In the genomic region with DNA sequence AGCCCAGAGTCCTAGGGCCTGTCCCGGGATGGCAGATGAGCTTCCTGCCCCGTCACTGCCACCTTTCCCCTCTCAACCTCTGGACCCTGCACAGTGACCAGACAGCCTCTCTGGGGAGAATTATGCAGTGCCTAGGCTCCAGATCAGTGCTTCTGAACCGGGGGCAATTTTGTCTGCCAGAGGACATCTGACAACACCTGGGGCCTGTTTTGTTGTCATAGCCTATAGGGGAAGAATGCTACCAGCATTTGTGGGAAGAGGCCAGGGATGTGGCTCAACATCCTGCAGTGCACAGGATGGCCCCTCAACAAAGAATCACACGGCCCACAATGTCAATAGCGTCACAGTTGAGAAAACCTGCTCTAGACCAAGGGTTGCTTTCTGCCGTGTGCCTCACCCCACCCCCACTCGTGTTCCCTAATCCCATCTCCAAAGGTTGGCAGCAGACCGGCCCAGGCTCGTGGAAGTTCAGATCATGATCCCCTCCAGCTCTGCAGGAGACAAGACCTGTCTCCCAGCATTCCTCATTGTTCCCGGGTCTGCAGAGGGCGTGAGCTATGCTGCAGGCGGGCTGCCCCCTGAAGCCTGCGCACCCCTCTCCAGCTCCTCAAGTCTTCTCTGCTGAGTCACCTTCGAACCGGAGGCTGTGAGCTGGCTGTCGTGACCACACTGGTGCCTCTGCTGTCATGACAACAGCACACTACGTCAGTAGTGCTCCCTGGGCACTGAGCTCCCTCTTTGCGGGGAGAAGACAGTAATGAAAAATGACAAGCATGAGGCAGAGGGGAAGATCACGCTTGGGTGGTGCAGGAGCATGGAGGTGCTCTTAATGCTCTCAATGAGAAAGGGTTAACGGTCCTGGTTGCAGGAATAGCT, we compare ENCODE assay signal across 8 cellular contexts. TPM values are rescaled to one million over a fixed set of nuclear protein-coding genes. Genes with fewer than 3 reads are reported as not detected.
DNase-seq lines count a peak whose midpoint lies in the region; ATAC-seq and TF ChIP-seq lines count a peak whose summit lies in the region.

No MANE protein-coding gene starts in this region.

- intact Hi-C loops in Caco-2 (cut with micrococcal nuclease; ENCODE audit: unreplicated experiment), result no loop called here

- peaks cover 98% of the 10 kb centered on the region for H3K36me3 Mint-ChIP-seq in Caco-2 (ENCODE audit: insufficient read depth, unreplicated experiment)

- peak; percentile 73 for TF ChIP-seq POLR2A in erythroblast (IDR thresholded peaks at IDR 0.05; ENCODE audit: low read length)

- BruUV-seq in Caco-2 (replicated peaks; lab: Mats Ljungman, UMichigan), result no TSS peak

- no peaks in the 10 kb centered on the region for H3K27me3 Mint-ChIP-seq in Caco-2 (ENCODE audit: insufficient read depth, unreplicated experiment)

- H3K4me3 ChIP-seq in Caco-2 (ENCODE audit: low read depth, low read length), result peak overlapping the region; percentile 93

- CTCF ChIA-PET in Caco-2 (lab: Charles Lee), result interaction anchor here (0.6 to 1.1 kb wide), 4 partner anchors 17 to 39 kb away, joined by 3 read pairs; no protein-coding TSS in a partner anchor

- H3K9me3 ChIP-seq in Caco-2, result no peaks in the 10 kb centered on the region

- H3K27me3 ChIP-seq in Caco-2 (replicated peaks; ENCODE audit: control insufficient read depth, insufficient read depth, low read length), result no peaks in the 10 kb centered on the region

- peaks cover 25% of the 10 kb centered on the region for H3K36me3 ChIP-seq in Caco-2 (ENCODE audit: control insufficient read depth, insufficient read depth, low read length)

- POLR2A ChIA-PET in Caco-2 (lab: Charles Lee), result interaction anchor here (0.5 to 2.0 kb wide), 9 partner anchors 9 to 332 kb away, joined by 3 to 15 read pairs (median 5); a partner anchor contains a TSS

- TF ChIP-seq CTCF in Caco-2 (IDR thresholded peaks at IDR 0.05; ENCODE audit: insufficient read depth in 1 of 2, low read depth in 1 of 2, low read length in 1 of 2, severe bottlenecking in 1 of 2, unreplicated experiment in 1 of 2), result no peak

- H3K9me3 Mint-ChIP-seq in Caco-2 (ENCODE audit: unreplicated experiment), result no peaks in the 10 kb centered on the region

- DNase-seq in Caco-2 (peak; percentile 75 to 84), OCI-M2 (lab: John Stamatoyannopoulos, UW; ENCODE audit: unreplicated experiment) (peak; percentile 53), activated T-cell treated with anti-CD3 and anti-CD28 coated beads for 48 hours (ENCODE audit: low read depth) (peak; percentile 77), erythroblast (lab: John Stamatoyannopoulos, UW) (peak; percentile 93 to 94), myocyte (ENCODE audit: low read depth) (peak; percentile 96)
- DNase-seq in stimulated activated CD8-positive, alpha-beta memory T cell treated with anti-CD3 and anti-CD28 coated beads, Interleukin-7, amount 100 ng/mL, for 1 hour (ENCODE audit: low read depth in 2 of 2), result peak; percentile 56 to 66

- ATAC-seq in HG03280 (IDR thresholded peaks at IDR 0.05; ENCODE audit: unreplicated experiment), result peak; percentile 28
- no peak for ATAC-seq in GM21423 (IDR thresholded peaks at IDR 0.05; ENCODE audit: unreplicated experiment)

- H3K27ac Mint-ChIP-seq in Caco-2 (ENCODE audit: unreplicated experiment), result peak overlapping the region; percentile 97

- H3K4me1 Mint-ChIP-seq in Caco-2 (ENCODE audit: low read depth, unreplicated experiment), result peaks cover 55% of the 10 kb centered on the region

- peaks cover 54% of the 10 kb centered on the region for H3K4me1 ChIP-seq in Caco-2

- H3K4me3 Mint-ChIP-seq in Caco-2 (ENCODE audit: unreplicated experiment), result peak overlapping the region; percentile 91

RNA-seq across cellular contexts. Expression of a gene that starts 2.0 kb away (rescaled TPM):
- total RNA-seq in Caco-2 (2022) (4,975 and 5,337 TPM in 2 replicates), myocyte (5,449 and 7,261 TPM in 2 replicates)
- polyA plus RNA-seq in myocyte (2012), result 8,217 TPM

RNA-seq across cellular contexts. Expression of a gene that starts 23.6 kb away (rescaled TPM):
- total RNA-seq in Caco-2 (2022), result 0.48 and 0.53 TPM in 2 replicates
- 221 and 252 TPM in 2 replicates for total RNA-seq in myocyte
- polyA plus RNA-seq in myocyte (2012), result 84.5 TPM

RNA-seq across cellular contexts. Expression of a gene that starts 35.8 kb away (rescaled TPM):
- 145 and 157 TPM in 2 replicates for total RNA-seq in Caco-2 (2022)
- 53.3 and 81.3 TPM in 2 replicates for total RNA-seq in myocyte
- polyA plus RNA-seq in myocyte (2012), result 33.9 TPM

RNA-seq across cellular contexts. Expression of a gene that starts 38.4 kb away (rescaled TPM):
- total RNA-seq in Caco-2 (2022) (204 and 218 TPM in 2 replicates), myocyte (15.5 and 40.4 TPM in 2 replicates)
- polyA plus RNA-seq in myocyte (2012), result 17.4 TPM

RNA-seq across cellular contexts. Expression of a gene that starts 39.2 kb away (rescaled TPM):
- total RNA-seq in Caco-2 (2022), result 448 and 456 TPM in 2 replicates
- total RNA-seq in myocyte, result 66.5 and 92.2 TPM in 2 replicates
- polyA plus RNA-seq in myocyte (2012), result 178 TPM

Comparison
In these comparisons a context has a peak if more than half of its experiments do, and no peak if none do; other contexts are left out.
1. RNA of a gene that starts 23.6 kb away (total RNA-seq): 221 to 252 TPM in myocyte; 0.48 to 0.53 TPM in Caco-2; every median in the first group is over 100 times any median in the second.
2. Peak in every context shown above with its lines, with median percentiles within 50 percentile points of each other: DNase-seq.